Comparison of ENCODE assay signal across 19 cellular contexts in the genomic region with DNA sequence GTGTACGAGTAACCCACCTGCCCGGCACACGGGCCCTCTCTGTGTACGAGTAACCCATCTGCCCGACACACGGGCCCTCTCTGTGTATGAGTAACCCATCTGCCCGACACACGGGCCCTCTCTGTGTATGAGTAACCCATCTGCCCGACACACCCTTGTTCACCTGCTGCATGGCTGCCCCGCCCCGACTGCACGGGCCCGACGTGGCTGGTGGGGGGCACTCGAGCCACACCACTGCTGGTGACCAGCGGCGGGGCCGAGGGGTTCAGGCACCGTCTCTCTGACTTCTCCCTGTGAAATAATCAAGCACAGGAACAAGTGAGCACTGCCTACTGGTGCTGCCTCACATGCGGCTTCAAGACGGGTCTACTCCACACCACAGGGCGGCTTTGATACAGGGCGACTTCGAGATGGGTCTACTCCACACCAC.
"Had no signal": no experiment of that assay in that cellular context is flagged by ENCODE, and none has a peak within 500 bp of the region (broad histone marks: within the 10 kb centered on the region; RNA-seq: fewer than 3 reads in every experiment).

No MANE protein-coding gene starts in this region.

- H3K9me3 ChIP-seq: heart right ventricle, suprapubic skin had no signal

- H3K4me3 Mint-ChIP-seq: activated naive CD8-positive, alpha-beta T cell treated with anti-CD3 and anti-CD28 coated beads, Interleukin-2, amount 10 ng/mL, durations not matched to agents 7 days and 5 days; activated T-helper 1 cell treated with anti-CD3 and anti-CD28 coated beads, Interleukin-12 subunit alpha, Interleukin-12 subunit beta, Interleukin-2, Interleukin-4 antibody, amounts not matched to agents 30 ng/mL and 10 ng/mL and 1 ng/mL, durations not matched to agents 14 hours and 24 hours and 36 hours; central memory CD8-positive, alpha-beta T cell; naive thymus-derived CD8-positive, alpha-beta T cell; stimulated activated naive CD8-positive, alpha-beta T cell treated with anti-CD3 and anti-CD28 coated beads, Interleukin-15, Interleukin-2, amounts not matched to agents 100 ng/mL and 50 ng/mL, for 24 hours had no signal

- H3K4me1 Mint-ChIP-seq: activated naive CD8-positive, alpha-beta T cell treated with anti-CD3 and anti-CD28 coated beads, Interleukin-2, amount 10 ng/mL, durations not matched to agents 7 days and 5 days; central memory CD8-positive, alpha-beta T cell had no signal

- H3K27ac Mint-ChIP-seq: activated naive CD8-positive, alpha-beta T cell treated with anti-CD3 and anti-CD28 coated beads, Interleukin-2, amount 10 ng/mL, durations not matched to agents 7 days and 5 days; activated T-helper 1 cell treated with anti-CD3 and anti-CD28 coated beads, Interleukin-12 subunit alpha, Interleukin-12 subunit beta, Interleukin-2, Interleukin-4 antibody, amounts not matched to agents 30 ng/mL and 10 ng/mL and 1 ng/mL, durations not matched to agents 14 hours and 24 hours and 36 hours; stimulated activated naive CD8-positive, alpha-beta T cell treated with anti-CD3 and anti-CD28 coated beads, Interleukin-15, Interleukin-2, amounts not matched to agents 100 ng/mL and 50 ng/mL, for 24 hours had no signal

- H3K9me3 Mint-ChIP-seq: activated naive CD8-positive, alpha-beta T cell treated with anti-CD3 and anti-CD28 coated beads, Interleukin-2, amount 10 ng/mL, durations not matched to agents 7 days and 5 days; activated T-helper 1 cell treated with anti-CD3 and anti-CD28 coated beads, Interleukin-12 subunit alpha, Interleukin-12 subunit beta, Interleukin-2, Interleukin-4 antibody, amounts not matched to agents 30 ng/mL and 10 ng/mL and 1 ng/mL, durations not matched to agents 14 hours and 24 hours and 36 hours; central memory CD8-positive, alpha-beta T cell; naive thymus-derived CD8-positive, alpha-beta T cell; stimulated activated naive CD8-positive, alpha-beta T cell treated with anti-CD3 and anti-CD28 coated beads, Interleukin-15, Interleukin-2, amounts not matched to agents 100 ng/mL and 50 ng/mL, for 24 hours had no signal

- H3K36me3 Mint-ChIP-seq: activated naive CD8-positive, alpha-beta T cell treated with anti-CD3 and anti-CD28 coated beads, Interleukin-2, amount 10 ng/mL, durations not matched to agents 7 days and 5 days had no signal

- DNase-seq: activated CD4-positive, alpha-beta T cell treated with anti-CD3 and anti-CD28 coated beads for 4 hours; activated CD8-positive, alpha-beta memory T cell treated with anti-CD3 and anti-CD28 coated beads, Interleukin-2, amount 50 U/mL, for 48 hours; activated naive CD4-positive, alpha-beta T cell; activated naive CD8-positive, alpha-beta T cell treated with anti-CD3 and anti-CD28 coated beads, Interleukin-2, amount 10 ng/mL, durations not matched to agents 7 days and 5 days; brain microvascular endothelial cell; effector CD8-positive, alpha-beta T cell; heart right ventricle; retina; stimulated activated CD4-positive, alpha-beta T cell treated with anti-CD3 and anti-CD28 coated beads, Interleukin-15, amount 100 ng/mL, for 24 hours; stimulated activated CD4-positive, alpha-beta T cell treated with anti-CD3 and anti-CD28 coated beads, Interleukin-4, amount 100 ng/mL, for 4 hours; stimulated activated CD8-positive, alpha-beta memory T cell treated with anti-CD3 and anti-CD28 coated beads, Interleukin-4, amount 100 ng/mL, for 48 hours; T-helper 1 cell; trophoblast cell had no signal

- H3K4me1 ChIP-seq: suprapubic skin had no signal

- H3K27me3 Mint-ChIP-seq: activated naive CD8-positive, alpha-beta T cell treated with anti-CD3 and anti-CD28 coated beads, Interleukin-2, amount 10 ng/mL, durations not matched to agents 7 days and 5 days; central memory CD8-positive, alpha-beta T cell; naive thymus-derived CD8-positive, alpha-beta T cell; stimulated activated naive CD8-positive, alpha-beta T cell treated with anti-CD3 and anti-CD28 coated beads, Interleukin-15, Interleukin-2, amounts not matched to agents 100 ng/mL and 50 ng/mL, for 24 hours had no signal

- H3K4me3 ChIP-seq: heart right ventricle, suprapubic skin had no signal

- ATAC-seq: heart right ventricle; naive thymus-derived CD8-positive, alpha-beta T cell; SK-N-SH treated with all-trans-retinoic acid at 6 μM for 48 hours had no signal
